ENCODE assay signal across 1 cellular context in the genomic region with DNA sequence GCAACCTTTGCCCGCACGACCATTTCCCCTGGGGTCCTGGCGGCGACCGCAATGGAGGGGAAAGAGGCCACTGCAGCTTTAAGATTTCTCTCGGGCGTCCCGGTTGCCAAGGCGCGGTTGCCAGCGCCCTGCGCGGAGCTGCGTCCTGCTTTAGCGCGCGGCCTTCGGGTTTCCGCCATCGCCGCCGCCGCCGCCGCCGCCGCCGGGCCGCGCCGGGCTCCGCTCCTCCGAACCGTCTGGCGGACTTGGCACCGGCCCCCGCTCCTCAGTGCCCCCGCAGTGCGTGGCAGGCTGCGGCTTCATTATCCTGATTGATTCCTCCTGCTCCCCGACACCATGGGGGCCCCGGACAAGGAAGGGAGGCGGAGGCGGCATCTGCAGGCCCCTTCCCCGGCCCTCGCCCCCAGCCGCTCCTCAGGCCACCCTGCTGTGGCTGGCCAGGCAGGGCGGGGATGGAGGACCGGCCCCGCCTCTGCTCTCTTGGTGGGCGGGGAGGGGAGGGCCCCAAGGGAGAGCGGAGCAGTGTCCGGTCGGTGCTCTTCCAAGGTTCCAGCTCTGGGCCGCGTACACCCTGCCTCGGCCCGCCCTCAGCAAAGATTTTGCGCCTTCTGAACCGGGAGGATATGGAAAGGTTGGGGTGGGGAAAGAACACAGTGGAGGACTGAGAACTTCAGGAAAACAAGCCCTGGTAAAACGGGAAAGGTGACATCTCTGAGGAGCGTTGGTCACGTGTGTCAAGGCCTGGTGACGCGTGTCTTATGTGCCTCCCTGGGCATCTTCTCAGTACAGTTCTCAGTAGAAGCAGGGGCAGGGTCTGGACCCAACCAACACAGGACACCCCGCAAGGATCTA.
A peak's percentile ranks its signal among the peaks of the same experiment; 100 is the strongest.
TF ChIP-seq lines count a peak whose summit lies in the region.

No MANE protein-coding gene starts in this region.

TF ChIP-seq in HepG2, 621 proteins besides CTCF, POLR2A, EP300 and RAD21 (continued from another document and continues in another):
- 0 out of 2 replicates have a peak, but pooled peaks have one; percentile 24 for TF ChIP-seq CHCHD3 (CRISPR knock-in tag; IDR thresholded peaks at IDR 0.05)
- no peak for TF ChIP-seq NCOR1 (IDR thresholded peaks at IDR 0.05; ENCODE audit: borderline replicate concordance, low read length)
- no peak for TF ChIP-seq BCL6 (CRISPR knock-in tag; IDR thresholded peaks at IDR 0.05)
- TF ChIP-seq HNRNPUL1 (IDR thresholded peaks at IDR 0.05; ENCODE audit: low read depth, low read length), result no peak
- TF ChIP-seq ZNF816 (CRISPR knock-in tag; IDR thresholded peaks at IDR 0.05; ENCODE audit: borderline replicate concordance), result no peak
- TF ChIP-seq KLF16 (CRISPR knock-in tag; IDR thresholded peaks at IDR 0.05), result no peak
- peak; percentile 85; the same call in 1 of the 2 replicates for TF ChIP-seq MTF2 (CRISPR knock-in tag; IDR thresholded peaks at IDR 0.05; ENCODE audit: borderline replicate concordance)
- TF ChIP-seq KLF12 (CRISPR knock-in tag; IDR thresholded peaks at IDR 0.05; ENCODE audit: borderline replicate concordance), result no peak
- no peak for TF ChIP-seq BRF2 (CRISPR knock-in tag; IDR thresholded peaks at IDR 0.05)
- TF ChIP-seq ZBTB37 (CRISPR knock-in tag; IDR thresholded peaks at IDR 0.05), result no peak
- no peak for TF ChIP-seq ZNF883 (CRISPR knock-in tag; IDR thresholded peaks at IDR 0.05; ENCODE audit: not compliant biosample characterization)
- TF ChIP-seq TRIM22 (IDR thresholded peaks at IDR 0.05), result no peak
- TF ChIP-seq RFXANK (CRISPR knock-in tag; IDR thresholded peaks at IDR 0.05), result no peak
- peak; percentile 67; the same call in 1 of the 2 replicates for TF ChIP-seq SMAD1 (CRISPR knock-in tag; IDR thresholded peaks at IDR 0.05; ENCODE audit: borderline replicate concordance, low read depth)
- TF ChIP-seq PRMT3 (CRISPR knock-in tag; IDR thresholded peaks at IDR 0.05; ENCODE audit: borderline replicate concordance, low read depth), result no peak
- no peak for TF ChIP-seq CEBPG (CRISPR knock-in tag; IDR thresholded peaks at IDR 0.05)
- TF ChIP-seq, protein P1, sequence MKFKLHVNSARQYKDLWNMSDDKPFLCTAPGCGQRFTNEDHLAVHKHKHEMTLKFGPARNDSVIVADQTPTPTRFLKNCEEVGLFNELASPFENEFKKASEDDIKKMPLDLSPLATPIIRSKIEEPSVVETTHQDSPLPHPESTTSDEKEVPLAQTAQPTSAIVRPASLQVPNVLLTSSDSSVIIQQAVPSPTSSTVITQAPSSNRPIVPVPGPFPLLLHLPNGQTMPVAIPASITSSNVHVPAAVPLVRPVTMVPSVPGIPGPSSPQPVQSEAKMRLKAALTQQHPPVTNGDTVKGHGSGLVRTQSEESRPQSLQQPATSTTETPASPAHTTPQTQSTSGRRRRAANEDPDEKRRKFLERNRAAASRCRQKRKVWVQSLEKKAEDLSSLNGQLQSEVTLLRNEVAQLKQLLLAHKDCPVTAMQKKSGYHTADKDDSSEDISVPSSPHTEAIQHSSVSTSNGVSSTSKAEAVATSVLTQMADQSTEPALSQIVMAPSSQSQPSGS (CRISPR knock-in tag; IDR thresholded peaks at IDR 0.05), result no peak
- no peak for TF ChIP-seq ZNF549 (CRISPR knock-in tag; IDR thresholded peaks at IDR 0.05)
- no peak for TF ChIP-seq ZBTB43 (CRISPR knock-in tag; conservative IDR thresholded peaks at IDR 0.05)
- TF ChIP-seq CENPBD1 (CRISPR knock-in tag; IDR thresholded peaks at IDR 0.05; ENCODE audit: borderline replicate concordance, low read depth), result no peak
- no peak for TF ChIP-seq ZNF678 (CRISPR knock-in tag; IDR thresholded peaks at IDR 0.05)
- TF ChIP-seq ZHX2 (IDR thresholded peaks at IDR 0.05; ENCODE audit: low read depth), result no peak
- no peak for TF ChIP-seq ZHX2 (CRISPR knock-in tag; IDR thresholded peaks at IDR 0.05; ENCODE audit: borderline replicate concordance)
- TF ChIP-seq BRCA1 (CRISPR knock-in tag; IDR thresholded peaks at IDR 0.05), result no peak
- no peak for TF ChIP-seq ZNF18 (CRISPR knock-in tag; IDR thresholded peaks at IDR 0.05; ENCODE audit: insufficient replicate concordance)
- peak; percentile 66 for TF ChIP-seq USF2 (IDR thresholded peaks at IDR 0.05; ENCODE audit: low read depth, low read length)
- peak; percentile 71; the same call in 1 of the 2 replicates for TF ChIP-seq USF2 (CRISPR knock-in tag; IDR thresholded peaks at IDR 0.05; ENCODE audit: borderline replicate concordance)
- TF ChIP-seq, protein P2, sequence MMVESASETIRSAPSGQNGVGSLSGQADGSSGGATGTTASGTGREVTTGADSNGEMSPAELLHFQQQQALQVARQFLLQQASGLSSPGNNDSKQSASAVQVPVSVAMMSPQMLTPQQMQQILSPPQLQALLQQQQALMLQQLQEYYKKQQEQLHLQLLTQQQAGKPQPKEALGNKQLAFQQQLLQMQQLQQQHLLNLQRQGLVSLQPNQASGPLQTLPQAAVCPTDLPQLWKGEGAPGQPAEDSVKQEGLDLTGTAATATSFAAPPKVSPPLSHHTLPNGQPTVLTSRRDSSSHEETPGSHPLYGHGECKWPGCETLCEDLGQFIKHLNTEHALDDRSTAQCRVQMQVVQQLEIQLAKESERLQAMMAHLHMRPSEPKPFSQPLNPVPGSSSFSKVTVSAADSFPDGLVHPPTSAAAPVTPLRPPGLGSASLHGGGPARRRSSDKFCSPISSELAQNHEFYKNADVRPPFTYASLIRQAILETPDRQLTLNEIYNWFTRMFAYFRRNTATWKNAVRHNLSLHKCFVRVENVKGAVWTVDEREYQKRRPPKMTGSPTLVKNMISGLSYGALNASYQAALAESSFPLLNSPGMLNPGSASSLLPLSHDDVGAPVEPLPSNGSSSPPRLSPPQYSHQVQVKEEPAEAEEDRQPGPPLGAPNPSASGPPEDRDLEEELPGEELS (CRISPR knock-in tag; IDR thresholded peaks at IDR 0.05), result no peak
- TF ChIP-seq, protein P3, sequence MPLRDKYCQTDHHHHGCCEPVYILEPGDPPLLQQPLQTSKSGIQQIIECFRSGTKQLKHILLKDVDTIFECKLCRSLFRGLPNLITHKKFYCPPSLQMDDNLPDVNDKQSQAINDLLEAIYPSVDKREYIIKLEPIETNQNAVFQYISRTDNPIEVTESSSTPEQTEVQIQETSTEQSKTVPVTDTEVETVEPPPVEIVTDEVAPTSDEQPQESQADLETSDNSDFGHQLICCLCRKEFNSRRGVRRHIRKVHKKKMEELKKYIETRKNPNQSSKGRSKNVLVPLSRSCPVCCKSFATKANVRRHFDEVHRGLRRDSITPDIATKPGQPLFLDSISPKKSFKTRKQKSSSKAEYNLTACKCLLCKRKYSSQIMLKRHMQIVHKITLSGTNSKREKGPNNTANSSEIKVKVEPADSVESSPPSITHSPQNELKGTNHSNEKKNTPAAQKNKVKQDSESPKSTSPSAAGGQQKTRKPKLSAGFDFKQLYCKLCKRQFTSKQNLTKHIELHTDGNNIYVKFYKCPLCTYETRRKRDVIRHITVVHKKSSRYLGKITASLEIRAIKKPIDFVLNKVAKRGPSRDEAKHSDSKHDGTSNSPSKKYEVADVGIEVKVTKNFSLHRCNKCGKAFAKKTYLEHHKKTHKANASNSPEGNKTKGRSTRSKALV (CRISPR knock-in tag; IDR thresholded peaks at IDR 0.05), result 0 out of 2 replicates have a peak, but pooled peaks have one; percentile 22
